Comparison of ENCODE assay signal across 8 cellular contexts in the genomic region with DNA sequence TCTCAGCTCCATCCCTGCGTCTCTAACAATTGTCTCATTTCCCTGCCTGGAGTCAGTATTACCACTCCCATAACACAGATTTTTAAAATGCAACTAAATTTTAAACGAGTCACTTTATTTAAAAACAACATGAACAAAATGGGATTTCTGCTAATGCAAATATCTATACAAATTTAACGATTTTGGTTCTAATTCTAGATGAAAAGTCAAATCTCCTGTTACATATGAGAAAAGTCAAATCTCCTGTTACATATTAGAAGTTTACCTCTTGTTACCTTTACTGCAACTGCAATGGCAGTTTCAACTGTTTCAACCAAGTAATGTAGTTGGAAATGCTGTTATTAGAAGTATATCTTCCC. TPM values are rescaled to one million over a fixed set of nuclear protein-coding genes. Genes with fewer than 3 reads are reported as not detected.
DNase-seq lines count a peak whose midpoint lies in the region; TF ChIP-seq lines count a peak whose summit lies in the region.

No MANE protein-coding gene starts in this region.

- peak overlapping the region; percentile 92 for H3K4me3 Mint-ChIP-seq in HFFc6

- in situ Hi-C loops in brain microvascular endothelial cell (cut with HindIII; ENCODE audit: low pct_ligation_motif_present, low sequenced_read_pairs) (no loop called here), GM13976 (cut with MboI; ENCODE audit: low sequenced_read_pairs, unreplicated experiment) (no loop called here)

- peaks cover 3% of the 10 kb centered on the region for H3K4me1 ChIP-seq in muscle layer of colon (ENCODE audit: insufficient read depth, low read length)

- peak overlapping the region; percentile 74 for H3K4me3 ChIP-seq in brain microvascular endothelial cell (ENCODE audit: low read depth, low read length)
- H3K4me3 ChIP-seq in muscle layer of colon (ENCODE audit: low read depth in 1 of 2, low read length in 2 of 2) = peak overlapping the region; percentile 64 to 83

- peaks cover 24% of the 10 kb centered on the region for H3K4me1 Mint-ChIP-seq in HFFc6 (ENCODE audit: low read depth)

- H3K27ac Mint-ChIP-seq in HFFc6 = peak overlapping the region; percentile 82

- H3K36me3 Mint-ChIP-seq in HFFc6 (ENCODE audit: low read depth) = peaks cover 15% of the 10 kb centered on the region; the same call in 1 of the 2 replicates

- H3K27me3 Mint-ChIP-seq in HFFc6 (ENCODE audit: insufficient read depth) = peaks cover 2% of the 10 kb centered on the region

- H3K27me3 ChIP-seq in brain microvascular endothelial cell (replicated peaks) (no peaks in the 10 kb centered on the region), muscle layer of colon (ENCODE audit: control insufficient read depth in 1 of 2, insufficient read depth in 2 of 2, low read length in 2 of 2) (no peaks in the 10 kb centered on the region)

- no peaks in the 10 kb centered on the region for H3K9me3 ChIP-seq in muscle layer of colon (ENCODE audit: low read length)

- TF ChIP-seq CTCF in 22Rv1 (IDR thresholded peaks at IDR 0.05) = peak; percentile 76
- TF ChIP-seq CTCF in HFFc6 (IDR thresholded peaks at IDR 0.05) = no peak; the same call in 1 of the 2 replicates
- no peak for TF ChIP-seq CTCF in brain microvascular endothelial cell (IDR thresholded peaks at IDR 0.05; ENCODE audit: low read depth, low read length, missing control alignments)
- no peak for TF ChIP-seq CTCF in GM13976 (IDR thresholded peaks at IDR 0.05; ENCODE audit: borderline replicate concordance, control extremely low read depth, extremely low read depth, insufficient read depth, missing control alignments)

- peaks cover 10% of the 10 kb centered on the region; the same call in 1 of the 2 replicates for H3K9me3 Mint-ChIP-seq in HFFc6

- DNase-seq in HFFc6 (no peak), brain microvascular endothelial cell (no peak), NCI-H82 treated with DMSO at 0.1 percent for 48 hours (lab: John Stamatoyannopoulos, UW; ENCODE audit: unreplicated experiment) (no peak), activated gamma-delta T cell (lab: John Stamatoyannopoulos, UW) (no peak), NCI-H1436 (lab: John Stamatoyannopoulos, UW) (no peak), GM13976 (ENCODE audit: low spot score) (no peak)

- H3K27ac ChIP-seq in 22Rv1 = peak overlapping the region; percentile 80
- H3K27ac ChIP-seq in brain microvascular endothelial cell = no peak overlapping the region
- no peak overlapping the region for H3K27ac ChIP-seq in muscle layer of colon (ENCODE audit: low read depth, low read length)

- H3K36me3 ChIP-seq in brain microvascular endothelial cell (replicated peaks) (no peaks in the 10 kb centered on the region), muscle layer of colon (ENCODE audit: insufficient read depth, low read length) (no peaks in the 10 kb centered on the region)

- H3K9ac ChIP-seq in muscle layer of colon (ENCODE audit: low read length) = peak overlapping the region; percentile 57

RNA-seq across cellular contexts. Expression of gene RPL39L, which starts 0.6 kb away (rescaled TPM):
- total RNA-seq in HFFc6 (2021; fragmentation: NEBNext Ultra II Directional; extraction: Animal tissue kit (Norgen Biotek cat#: 25700)) = 10 to 100 TPM in 5 of 6 experiments, 1 to 10 TPM in 1; 6.5 to 20.0 (median 18.0) TPM

RNA-seq across cellular contexts. Expression of gene RTP1, which starts 57.4 kb away (rescaled TPM):
- total RNA-seq in HFFc6 (2021; fragmentation: NEBNext Ultra II Directional; extraction: Animal tissue kit (Norgen Biotek cat#: 25700)) = not detected
